Comparison of ENCODE assay signal across 2 cellular contexts in genomic region chr9:131000526-131000925, GRCh38. TPM values are rescaled to one million over a fixed set of nuclear protein-coding genes. Genes with fewer than 3 reads are reported as not detected.
"Had no signal": no experiment of that assay in that cellular context is flagged by ENCODE, and none has a peak within 500 bp of the region (broad histone marks: within the 10 kb centered on the region; RNA-seq: fewer than 3 reads in every experiment).

No MANE protein-coding gene starts in this region.

RNA-seq across cellular contexts. Expression of gene LAMC3, which starts 8.4 kb away (rescaled TPM):
- total RNA-seq: activated T-helper 2 cell treated with anti-CD3 and anti-CD28 coated beads, Interferon-gamma antibody, Interleukin-2, Interleukin-4, amounts not matched to agents 10 μg/mL and 5 μg/mL and 100 μg/mL, durations not matched to agents 14 hours and 24 hours and 36 hours; bronchial epithelial cell had no signal
